ENCODE assay signal across 20 cellular contexts in the genomic region with DNA sequence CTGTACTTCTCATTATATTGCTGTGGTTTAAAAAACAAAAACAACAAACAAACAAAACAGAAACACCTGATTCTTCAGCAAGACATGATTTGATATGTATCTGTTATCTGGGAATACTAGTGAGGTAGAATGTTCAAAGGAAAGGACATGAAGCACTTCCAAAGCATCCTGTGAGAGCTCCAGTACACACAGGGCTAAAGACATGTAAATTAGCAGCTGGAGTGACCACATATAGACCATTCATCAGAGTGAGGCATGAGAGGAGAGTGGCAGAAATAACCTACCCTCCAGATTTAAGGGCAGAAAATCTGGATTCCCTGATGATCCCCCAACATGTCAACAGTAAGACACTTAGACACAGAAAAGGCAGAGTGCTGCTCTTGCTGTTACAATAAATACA.
"Had no signal": no experiment of that assay in that cellular context is flagged by ENCODE, and none has a peak within 500 bp of the region (broad histone marks: within the 10 kb centered on the region; RNA-seq: fewer than 3 reads in every experiment).

No MANE protein-coding gene starts in this region.

- H3K36me3 ChIP-seq: cardiac muscle cell, lower lobe of right lung, spleen, tibial nerve had no signal

- H3K4me1 ChIP-seq: body of pancreas, lower lobe of right lung, spleen had no signal

- FAIRE-seq: kidney, urothelium cell line had no signal

- H3K9me3 ChIP-seq: body of pancreas, lower lobe of right lung, tibial nerve had no signal

- H3K4me3 ChIP-seq: body of pancreas, cardiac muscle cell, lower lobe of right lung, spleen, tibial nerve had no signal

- H3K27ac ChIP-seq: body of pancreas, cardiac muscle cell, lower lobe of right lung, spleen, tibial nerve had no signal

- DNase-seq: activated CD4-positive, alpha-beta memory T cell treated with anti-CD3 and anti-CD28 coated beads for 36 hours; activated CD4-positive, alpha-beta T cell treated with anti-CD3 and anti-CD28 coated beads for 4 hours; activated CD4-positive, CD25-positive, alpha-beta regulatory T cell; activated effector memory CD4-positive, alpha-beta T cell treated with anti-CD3 and anti-CD28 coated beads, Interleukin-2, amount 50 U/mL, for 16 hours; activated naive CD4-positive, alpha-beta T cell treated with anti-CD3 and anti-CD28 coated beads, Interleukin-2, amount 10 ng/mL, durations not matched to agents 7 days and 5 days; activated T-cell treated with anti-CD3 and anti-CD28 coated beads, Interleukin-2, amount 50 U/mL, for 48 hours; amygdala; body of pancreas; effector CD8-positive, alpha-beta T cell; erythroblast; foreskin fibroblast; kidney; lower lobe of right lung; naive B cell; spleen; stimulated activated CD4-positive, alpha-beta T cell treated with anti-CD3 and anti-CD28 coated beads, Interleukin-4, amount 100 ng/mL, for 1 hour; stimulated activated naive CD8-positive, alpha-beta T cell treated with anti-CD3 and anti-CD28 coated beads, Interleukin-15, Interleukin-2, amounts not matched to agents 100 U/mL and 50 U/mL, for 24 hours had no signal

- H3K27me3 ChIP-seq: body of pancreas, cardiac muscle cell, spleen, tibial nerve had no signal
